In genomic region chr12:80936353-80936641, GRCh38 we compare ENCODE assay signal across 8 cellular contexts. TPM values are rescaled to one million over a fixed set of nuclear protein-coding genes. Genes with fewer than 3 reads are reported as not detected.
DNase-seq lines count a peak whose midpoint lies in the region; ATAC-seq and TF ChIP-seq lines count a peak whose summit lies in the region.

No MANE protein-coding gene starts in this region.

- H3K4me3 ChIP-seq in sigmoid colon (peak overlapping the region; percentile 51 to 81 (median 69)), Karpas-422 (ENCODE audit: low read length) (no peak overlapping the region)

- TF ChIP-seq EP300 in sigmoid colon (IDR thresholded peaks at IDR 0.05): no peak

- H3K79me2 ChIP-seq in Karpas-422 (ENCODE audit: low read length): no peaks in the 10 kb centered on the region

- H3K4me1 ChIP-seq in sigmoid colon (peaks cover 0 to 14% (median 3%) of the 10 kb centered on the region in 4 donors), Karpas-422 (ENCODE audit: low read length) (no peaks in the 10 kb centered on the region)

- DNase-seq in OCI-M1 (lab: John Stamatoyannopoulos, UW) (peak; percentile 41), Right ventricle myocardium superior (peak; percentile 52), sigmoid colon (peak; percentile 66), Karpas-422 (no peak), activated T-cell treated with anti-CD3 and anti-CD28 coated beads for 4 hours (no peak), SIG-M5 (lab: John Stamatoyannopoulos, UW) (no peak)

- H3K9me2 ChIP-seq in Karpas-422 (replicated peaks; ENCODE audit: insufficient read depth, low read length): no peaks in the 10 kb centered on the region

- ATAC-seq in GM21390 (IDR thresholded peaks at IDR 0.05; ENCODE audit: unreplicated experiment) (peak; percentile 1), Right ventricle myocardium superior (ENCODE audit: poor library complexity) (peak; percentile 68), GM19351 (IDR thresholded peaks at IDR 0.05; ENCODE audit: unreplicated experiment) (no peak)

- TF ChIP-seq POLR2A in sigmoid colon (IDR thresholded peaks at IDR 0.05): no peak

- peaks cover 0 to 13% (median 6%) of the 10 kb centered on the region in 3 donors for H3K27me3 ChIP-seq in sigmoid colon
- no peaks in the 10 kb centered on the region for H3K27me3 ChIP-seq in Karpas-422 (ENCODE audit: low read length)

- peak overlapping the region in 3 of 4 donors; percentile 72 to 73 (median 72) for H3K27ac ChIP-seq in sigmoid colon
- H3K27ac ChIP-seq in Karpas-422 (ENCODE audit: low read length): no peak overlapping the region

- H3K36me3 ChIP-seq in sigmoid colon (no peaks in the 10 kb centered on the region), Karpas-422 (ENCODE audit: insufficient read depth, low read length) (no peaks in the 10 kb centered on the region)

- WGBS in sigmoid colon, 2 donors: 3% methylated on average over 11 of the region's 11 CpGs

- no peaks in the 10 kb centered on the region for H3K9me3 ChIP-seq in sigmoid colon
- H3K9me3 ChIP-seq in Karpas-422 (ENCODE audit: low read length): no peaks in the 10 kb centered on the region

- TF ChIP-seq CTCF in sigmoid colon (IDR thresholded peaks at IDR 0.05): no peak

- H4K20me1 ChIP-seq in Karpas-422 (ENCODE audit: insufficient read depth, low read depth, low read length): no peaks in the 10 kb centered on the region

- intact Hi-C loops in Right ventricle myocardium superior (cut with DNase I): no loop called here
- intact Hi-C loops in sigmoid colon (cut with DNase I): loop anchor here (10.0 kb wide), 1 partner anchor 329 kb away; no protein-coding TSS in a partner anchor

- H2AFZ ChIP-seq in Karpas-422 (ENCODE audit: low read length): no peak overlapping the region

- no peak overlapping the region for H3K4me2 ChIP-seq in Karpas-422 (ENCODE audit: low read depth, low read length, poor library complexity, severe bottlenecking)

- no peak overlapping the region for H3K9ac ChIP-seq in Karpas-422 (ENCODE audit: low read length)

RNA-seq across cellular contexts. Expression of gene LIN7A, which starts 1.4 kb away (rescaled TPM):
- total RNA-seq in Right ventricle myocardium superior (9.8 TPM), sigmoid colon (10 to 100 TPM in 1 of 4 donors, 1 to 10 TPM in 3; 4.6 to 10.7 (median 7.9) TPM)
- polyA plus RNA-seq in sigmoid colon: 1 to 10 TPM in 2 of 3 donors, under 1 TPM in 1; 0.60 to 1.6 (median 1.1) TPM
- total RNA-seq in Karpas-422 (2014; rRNA removed; shearing (Covaris generic); ENCODE audit: low replicate concordance): 0.04 and 0.15 TPM in 2 replicates

Comparison
In these comparisons a context has a peak if more than half of its experiments do, and no peak if none do; other contexts are left out.
1. DNase-seq: peak in OCI-M1 (single experiment), Right ventricle myocardium superior (single experiment) and sigmoid colon (single experiment); none in Karpas-422 (single experiment), activated T-cell treated with anti-CD3 and anti-CD28 coated beads for 4 hours (single experiment) and SIG-M5 (single experiment).